1 cellular context compared by ENCODE assay signal in the genomic region with DNA sequence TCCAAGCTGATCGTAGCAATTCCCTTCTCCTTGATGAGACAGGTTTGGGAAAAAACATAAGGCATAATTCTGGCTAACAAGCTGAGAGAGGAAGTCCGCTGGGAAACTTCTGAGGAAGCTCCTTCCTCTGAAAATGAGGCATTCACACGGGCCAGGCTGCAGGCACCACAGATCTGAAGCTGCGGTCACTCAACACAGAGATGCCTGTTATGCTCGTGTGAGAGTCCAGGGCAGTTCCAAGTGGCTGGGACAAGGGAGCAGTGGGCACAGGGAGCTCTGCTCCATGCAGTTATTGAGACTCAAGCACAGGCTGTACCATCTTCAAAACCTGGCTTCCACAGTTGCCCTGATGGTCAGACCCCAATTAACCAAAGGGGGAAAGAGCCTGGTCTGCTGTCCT.
TF ChIP-seq lines count a peak whose summit lies in the region.

No MANE protein-coding gene starts in this region.

TF ChIP-seq in GM12878, 131 proteins besides CTCF, POLR2A, EP300 and RAD21:
- TF ChIP-seq, protein P1, sequence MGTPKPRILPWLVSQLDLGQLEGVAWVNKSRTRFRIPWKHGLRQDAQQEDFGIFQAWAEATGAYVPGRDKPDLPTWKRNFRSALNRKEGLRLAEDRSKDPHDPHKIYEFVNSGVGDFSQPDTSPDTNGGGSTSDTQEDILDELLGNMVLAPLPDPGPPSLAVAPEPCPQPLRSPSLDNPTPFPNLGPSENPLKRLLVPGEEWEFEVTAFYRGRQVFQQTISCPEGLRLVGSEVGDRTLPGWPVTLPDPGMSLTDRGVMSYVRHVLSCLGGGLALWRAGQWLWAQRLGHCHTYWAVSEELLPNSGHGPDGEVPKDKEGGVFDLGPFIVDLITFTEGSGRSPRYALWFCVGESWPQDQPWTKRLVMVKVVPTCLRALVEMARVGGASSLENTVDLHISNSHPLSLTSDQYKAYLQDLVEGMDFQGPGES (IDR thresholded peaks at IDR 0.05): no peak
- 0 out of 2 replicates have a peak, but pooled peaks have one; percentile 10 for TF ChIP-seq RFX5 (IDR thresholded peaks at IDR 0.05; ENCODE audit: low read depth, low read length)
- TF ChIP-seq SPI1 (IDR thresholded peaks at IDR 0.05; ENCODE audit: borderline replicate concordance, insufficient read depth, low read depth, low read length): peak; percentile 27; the same call in 1 of the 2 replicates
